Comparison of ENCODE assay signal across 24 cellular contexts in genomic region chr10:110947061-110947595, GRCh38. TPM values are rescaled to one million over a fixed set of nuclear protein-coding genes. Genes with fewer than 3 reads are reported as not detected.
DNase-seq lines count a peak whose midpoint lies in the region; ATAC-seq, FAIRE-seq and TF ChIP-seq lines count a peak whose summit lies in the region.
"Had no signal": no experiment of that assay in that cellular context is flagged by ENCODE, and none has a peak within 500 bp of the region (broad histone marks: within the 10 kb centered on the region; RNA-seq: fewer than 3 reads in every experiment).

No MANE protein-coding gene starts in this region.

- intact Hi-C loops in activated CD4-positive, alpha-beta memory T cell treated with anti-CD3 and anti-CD28 coated beads for 36 hours (cut with micrococcal nuclease) = no loop called here

- no peak for FAIRE-seq in astrocyte (lab: Jason Lieb, UNC)
- FAIRE-seq in urothelium cell line (lab: Jason Lieb, UNC) = peak; percentile 48
- FAIRE-seq: D721Med, K562 had no signal

- H3K4me1 Mint-ChIP-seq in HFFc6 (ENCODE audit: low read depth) = peaks cover 44% of the 10 kb centered on the region
- H3K4me1 Mint-ChIP-seq in astrocyte (ENCODE audit: low read depth, unreplicated experiment) = peaks cover 40% of the 10 kb centered on the region
- H3K4me1 Mint-ChIP-seq in activated CD4-positive, alpha-beta memory T cell treated with anti-CD3 and anti-CD28 coated beads for 36 hours (ENCODE audit: low read depth) = peaks cover 37% of the 10 kb centered on the region
- H3K4me1 Mint-ChIP-seq in WTC11 = peaks cover 41% of the 10 kb centered on the region

- peaks cover 52% of the 10 kb centered on the region for H4K20me1 ChIP-seq in astrocyte (ENCODE audit: insufficient read depth, low read length)

- peaks cover 78% of the 10 kb centered on the region for H3K79me2 ChIP-seq in astrocyte (ENCODE audit: insufficient read depth, low read length)

- H3K4me3 Mint-ChIP-seq in HFFc6 = no peak overlapping the region
- peak overlapping the region; percentile 20 for H3K4me3 Mint-ChIP-seq in astrocyte (ENCODE audit: unreplicated experiment)
- H3K4me3 Mint-ChIP-seq in activated CD4-positive, alpha-beta memory T cell treated with anti-CD3 and anti-CD28 coated beads for 36 hours = no peak overlapping the region
- no peak overlapping the region for H3K4me3 Mint-ChIP-seq in WTC11
- H3K4me3 Mint-ChIP-seq: activated naive CD8-positive, alpha-beta T cell treated with anti-CD3 and anti-CD28 coated beads, Interleukin-2, amount 50 U/mL, for 24 hours; stimulated activated memory B cell treated with anti-CD40 and anti-IgM and Interleukin-4, amounts not matched to agents 10 μg/mL and 1 μg/mL and 100 μg/mL, for 72 hours had no signal

- H3K9ac ChIP-seq in astrocyte (ENCODE audit: low read length) = no peak overlapping the region
- H3K9ac ChIP-seq: BLaER1 had no signal

- no peak overlapping the region for H3K27ac Mint-ChIP-seq in HFFc6
- peak overlapping the region; percentile 55 for H3K27ac Mint-ChIP-seq in astrocyte (ENCODE audit: unreplicated experiment)
- no peak overlapping the region for H3K27ac Mint-ChIP-seq in activated CD4-positive, alpha-beta memory T cell treated with anti-CD3 and anti-CD28 coated beads for 36 hours
- no peak overlapping the region for H3K27ac Mint-ChIP-seq in WTC11
- H3K27ac Mint-ChIP-seq: activated naive CD8-positive, alpha-beta T cell treated with anti-CD3 and anti-CD28 coated beads, Interleukin-2, amount 50 U/mL, for 24 hours; stimulated activated memory B cell treated with anti-CD40 and anti-IgM and Interleukin-4, amounts not matched to agents 10 μg/mL and 1 μg/mL and 100 μg/mL, for 72 hours had no signal

- H3K36me3 Mint-ChIP-seq in HFFc6 (ENCODE audit: low read depth) = peaks cover 78% of the 10 kb centered on the region
- peaks cover 28% of the 10 kb centered on the region for H3K36me3 Mint-ChIP-seq in astrocyte (ENCODE audit: low read depth, unreplicated experiment)
- H3K36me3 Mint-ChIP-seq in activated CD4-positive, alpha-beta memory T cell treated with anti-CD3 and anti-CD28 coated beads for 36 hours = peaks cover 44% of the 10 kb centered on the region
- peaks cover 7% of the 10 kb centered on the region; the same call in 1 of the 2 replicates for H3K36me3 Mint-ChIP-seq in WTC11

- H3K27me3 Mint-ChIP-seq in HFFc6 (ENCODE audit: insufficient read depth) (no peaks in the 10 kb centered on the region; the same call in 1 of the 2 replicates), astrocyte (ENCODE audit: low read depth, unreplicated experiment) (no peaks in the 10 kb centered on the region), WTC11 (ENCODE audit: low read depth) (no peaks in the 10 kb centered on the region)
- no peaks in the 10 kb centered on the region for H3K27me3 Mint-ChIP-seq in activated CD4-positive, alpha-beta memory T cell treated with anti-CD3 and anti-CD28 coated beads for 36 hours
- H3K27me3 Mint-ChIP-seq: activated naive CD8-positive, alpha-beta T cell treated with anti-CD3 and anti-CD28 coated beads, Interleukin-2, amount 50 U/mL, for 24 hours; stimulated activated memory B cell treated with anti-CD40 and anti-IgM and Interleukin-4, amounts not matched to agents 10 μg/mL and 1 μg/mL and 100 μg/mL, for 72 hours had no signal

- H3K9me3 ChIP-seq in astrocyte (ENCODE audit: insufficient read depth, low read depth, low read length) = no peaks in the 10 kb centered on the region
- H3K9me3 ChIP-seq: tibial artery had no signal

- H3K4me3 ChIP-seq in astrocyte (ENCODE audit: insufficient read depth, low read depth, low read length) = no peak overlapping the region
- H3K4me3 ChIP-seq: BLaER1, K562, tibial artery had no signal

- H3K4me2 ChIP-seq in astrocyte (ENCODE audit: low read length) = peak overlapping the region; percentile 6
- H3K4me2 ChIP-seq: BLaER1 had no signal

- DNase-seq in HFFc6 = peak; percentile 6
- peak; percentile 48 for DNase-seq in astrocyte (ENCODE audit: low read depth)
- peak; percentile 3 for DNase-seq in glomerular visceral epithelial cell (ENCODE audit: extremely low spot score)
- DNase-seq in urothelium cell line (ENCODE audit: low spot score) = no peak
- no peak for DNase-seq in activated CD4-positive, alpha-beta memory T cell treated with anti-CD3 and anti-CD28 coated beads for 36 hours
- no peak for DNase-seq in WTC11 (ENCODE audit: low spot score)
- DNase-seq in stimulated activated CD4-positive, alpha-beta T cell treated with anti-CD3 and anti-CD28 coated beads, Interleukin-2, amount 100 ng/mL, for 24 hours = no peak
- DNase-seq: activated CD4-positive, alpha-beta T cell treated with anti-CD3 and anti-CD28 coated beads for 48 hours; activated CD8-positive, alpha-beta memory T cell treated with anti-CD3 and anti-CD28 coated beads, Interleukin-2, amount 50 U/mL, for 4 hours; activated effector memory CD4-positive, alpha-beta T cell treated with Interleukin-2 at 50 U/mL for 16 hours; activated naive CD8-positive, alpha-beta T cell treated with anti-CD3 and anti-CD28 coated beads, Interleukin-2, amount 50 U/mL, for 24 hours; caudate nucleus; erythroblast; GDM1; glutamatergic neuron; GOT3; NCI-H2029; NCI-H446; right cardiac atrium; tibial artery had no signal

- no peaks in the 10 kb centered on the region for H3K27me3 ChIP-seq in astrocyte (ENCODE audit: insufficient read depth, low read length)
- H3K27me3 ChIP-seq: BLaER1, tibial artery had no signal

- H2AFZ ChIP-seq in astrocyte (ENCODE audit: low read depth, low read length) = no peak overlapping the region

- peaks cover 5% of the 10 kb centered on the region for H3K36me3 ChIP-seq in astrocyte (ENCODE audit: insufficient read depth, low read length)

- no peak for TF ChIP-seq CTCF in HFFc6 (IDR thresholded peaks at IDR 0.05)
- TF ChIP-seq CTCF in astrocyte (IDR thresholded peaks at IDR 0.05; ENCODE audit: insufficient read depth, low read depth, low read length) = no peak
- no peak for TF ChIP-seq CTCF in WTC11 (IDR thresholded peaks at IDR 0.05)

- H3K9me3 Mint-ChIP-seq in HFFc6 = no peaks in the 10 kb centered on the region
- no peaks in the 10 kb centered on the region for H3K9me3 Mint-ChIP-seq in astrocyte (ENCODE audit: unreplicated experiment)
- peaks cover 7% of the 10 kb centered on the region for H3K9me3 Mint-ChIP-seq in activated CD4-positive, alpha-beta memory T cell treated with anti-CD3 and anti-CD28 coated beads for 36 hours
- H3K9me3 Mint-ChIP-seq in WTC11 = peaks cover 6% of the 10 kb centered on the region; the same call in 1 of the 2 replicates
- H3K9me3 Mint-ChIP-seq: stimulated activated memory B cell treated with anti-CD40 and anti-IgM and Interleukin-4, amounts not matched to agents 10 μg/mL and 1 μg/mL and 100 μg/mL, for 72 hours had no signal

- POLR2A ChIA-PET in activated CD4-positive, alpha-beta memory T cell treated with anti-CD3 and anti-CD28 coated beads for 36 hours (lab: Charles Lee) = no interaction called here
- POLR2A ChIA-PET in WTC11 (lab: Charles Lee) = interaction anchor here (0.7 kb wide), 1 partner anchor 939 kb away, joined by 3 read pairs; no protein-coding TSS in a partner anchor

- no peak for ATAC-seq in WTC11
- ATAC-seq: activated naive CD8-positive, alpha-beta T cell treated with anti-CD3 and anti-CD28 coated beads, Interleukin-2, amount 50 U/mL, for 24 hours; K562; right cardiac atrium; stimulated activated memory B cell treated with anti-CD40 and anti-IgM and Interleukin-4, amounts not matched to agents 10 μg/mL and 1 μg/mL and 100 μg/mL, for 72 hours had no signal

- no peak overlapping the region for H3K27ac ChIP-seq in astrocyte (ENCODE audit: low read depth, low read length)
- H3K27ac ChIP-seq: BLaER1, tibial artery had no signal

- peaks cover 11% of the 10 kb centered on the region for H3K4me1 ChIP-seq in astrocyte (ENCODE audit: insufficient read depth, low read length)

- CTCF ChIA-PET in activated CD4-positive, alpha-beta memory T cell treated with anti-CD3 and anti-CD28 coated beads for 36 hours (lab: Charles Lee) = no interaction called here
- CTCF ChIA-PET in WTC11 (lab: Charles Lee) = no interaction called here

TF ChIP-seq in WTC11, 78 proteins besides CTCF, POLR2A, EP300 and RAD21:
- TF ChIP-seq GRHL2 (CRISPR knock-in tag; IDR thresholded peaks at IDR 0.05; ENCODE audit: insufficient replicate concordance, severe bottlenecking) = no peak
- TF ChIP-seq NR2C2 (CRISPR knock-in tag; IDR thresholded peaks at IDR 0.05) = no peak
- TF ChIP-seq NFE2L1 (CRISPR knock-in tag; IDR thresholded peaks at IDR 0.05) = no peak
- no peak for TF ChIP-seq ZNF317 (CRISPR knock-in tag; IDR thresholded peaks at IDR 0.05; ENCODE audit: borderline replicate concordance, low read depth)

RNA-seq across cellular contexts. Expression of gene SHOC2, which starts 27.7 kb away (rescaled TPM):
- 10 to 100 TPM; 48.9 to 61.1 (median 56.6) TPM for total RNA-seq in HFFc6 (2021; fragmentation: NEBNext Ultra II Directional; extraction: Animal tissue kit (Norgen Biotek cat#: 25700))
- total RNA-seq in astrocyte = 80.7 and 82.0 TPM in 2 replicates
- total RNA-seq in activated CD4-positive, alpha-beta memory T cell treated with anti-CD3 and anti-CD28 coated beads for 36 hours = 10 to 100 TPM; 30.7 to 32.5 TPM
- total RNA-seq in WTC11 (2021) = 21.6 to 24.7 TPM (median 23.6 TPM) in 3 replicates

RNA-seq across cellular contexts. Expression of gene BBIP1, which starts 28.1 kb away (rescaled TPM):
- 10 to 100 TPM; 28.5 to 36.1 (median 31.2) TPM for total RNA-seq in HFFc6 (2021; fragmentation: NEBNext Ultra II Directional; extraction: Animal tissue kit (Norgen Biotek cat#: 25700))
- total RNA-seq in astrocyte (24.1 and 26.3 TPM in 2 replicates), WTC11 (2021) (19.0 to 26.7 TPM (median 23.3 TPM) in 3 replicates)
- total RNA-seq in activated CD4-positive, alpha-beta memory T cell treated with anti-CD3 and anti-CD28 coated beads for 36 hours = 10 to 100 TPM; 36.4 to 43.9 TPM

Comparison
In these comparisons a context has a peak if more than half of its experiments do, and no peak if none do; other contexts are left out.
1. DNase-seq: peak in HFFc6 (single experiment), astrocyte (single experiment) and glomerular visceral epithelial cell (single experiment); none in urothelium cell line (single experiment), activated CD4-positive, alpha-beta memory T cell treated with anti-CD3 and anti-CD28 coated beads for 36 hours (single experiment), WTC11 (single experiment) and stimulated activated CD4-positive, alpha-beta T cell treated with anti-CD3 and anti-CD28 coated beads, Interleukin-2, amount 100 ng/mL, for 24 hours (0 of 2).